Comparison of ENCODE assay signal across 1 cellular context in the genomic region with DNA sequence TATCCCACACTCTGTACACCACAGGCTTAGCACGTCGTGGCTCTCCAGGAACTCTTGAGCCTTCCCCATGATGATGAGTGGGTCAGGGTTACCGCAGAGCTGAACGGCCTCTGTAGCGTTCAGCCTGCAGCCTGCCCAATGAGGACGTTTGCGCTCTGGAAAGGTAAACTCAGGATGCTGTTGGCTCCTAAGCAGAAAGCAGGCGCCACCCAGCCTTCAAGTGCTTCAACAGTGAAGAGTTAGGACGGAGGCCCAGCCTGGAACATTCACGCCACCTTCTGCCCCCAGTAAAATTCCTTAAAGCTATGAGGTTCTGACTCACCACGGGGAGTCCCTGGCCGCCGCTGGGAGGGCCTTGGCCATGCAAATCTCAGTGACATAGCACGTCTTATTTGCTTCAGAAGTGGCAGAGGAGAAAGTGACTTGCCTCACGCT.
TF ChIP-seq lines count a peak whose summit lies in the region.

No MANE protein-coding gene starts in this region.

TF ChIP-seq in GM23338, 12 proteins besides CTCF, POLR2A, EP300 and RAD21 (continued from another document):
- TF ChIP-seq, protein P1, sequence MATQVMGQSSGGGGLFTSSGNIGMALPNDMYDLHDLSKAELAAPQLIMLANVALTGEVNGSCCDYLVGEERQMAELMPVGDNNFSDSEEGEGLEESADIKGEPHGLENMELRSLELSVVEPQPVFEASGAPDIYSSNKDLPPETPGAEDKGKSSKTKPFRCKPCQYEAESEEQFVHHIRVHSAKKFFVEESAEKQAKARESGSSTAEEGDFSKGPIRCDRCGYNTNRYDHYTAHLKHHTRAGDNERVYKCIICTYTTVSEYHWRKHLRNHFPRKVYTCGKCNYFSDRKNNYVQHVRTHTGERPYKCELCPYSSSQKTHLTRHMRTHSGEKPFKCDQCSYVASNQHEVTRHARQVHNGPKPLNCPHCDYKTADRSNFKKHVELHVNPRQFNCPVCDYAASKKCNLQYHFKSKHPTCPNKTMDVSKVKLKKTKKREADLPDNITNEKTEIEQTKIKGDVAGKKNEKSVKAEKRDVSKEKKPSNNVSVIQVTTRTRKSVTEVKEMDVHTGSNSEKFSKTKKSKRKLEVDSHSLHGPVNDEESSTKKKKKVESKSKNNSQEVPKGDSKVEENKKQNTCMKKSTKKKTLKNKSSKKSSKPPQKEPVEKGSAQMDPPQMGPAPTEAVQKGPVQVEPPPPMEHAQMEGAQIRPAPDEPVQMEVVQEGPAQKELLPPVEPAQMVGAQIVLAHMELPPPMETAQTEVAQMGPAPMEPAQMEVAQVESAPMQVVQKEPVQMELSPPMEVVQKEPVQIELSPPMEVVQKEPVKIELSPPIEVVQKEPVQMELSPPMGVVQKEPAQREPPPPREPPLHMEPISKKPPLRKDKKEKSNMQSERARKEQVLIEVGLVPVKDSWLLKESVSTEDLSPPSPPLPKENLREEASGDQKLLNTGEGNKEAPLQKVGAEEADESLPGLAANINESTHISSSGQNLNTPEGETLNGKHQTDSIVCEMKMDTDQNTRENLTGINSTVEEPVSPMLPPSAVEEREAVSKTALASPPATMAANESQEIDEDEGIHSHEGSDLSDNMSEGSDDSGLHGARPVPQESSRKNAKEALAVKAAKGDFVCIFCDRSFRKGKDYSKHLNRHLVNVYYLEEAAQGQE (IDR thresholded peaks at IDR 0.05; ENCODE audit: unreplicated experiment): no peak
- no peak for TF ChIP-seq ZNF331 (CRISPR knock-in tag; IDR thresholded peaks at IDR 0.05; ENCODE audit: low read depth)
- no peak for TF ChIP-seq JUNB (IDR thresholded peaks at IDR 0.05; ENCODE audit: unreplicated experiment)
